20 cellular contexts compared by ENCODE assay signal in genomic region chrX:703466-704210, GRCh38.
"Had no signal": no experiment of that assay in that cellular context is flagged by ENCODE, and none has a peak within 500 bp of the region (broad histone marks: within the 10 kb centered on the region; RNA-seq: fewer than 3 reads in every experiment).

No MANE protein-coding gene starts in this region.

- DNase-seq: activated CD4-positive, alpha-beta T cell treated with anti-CD3 and anti-CD28 coated beads, Interleukin-2, amount 50 U/mL, for 48 hours; activated CD8-positive, alpha-beta memory T cell treated with anti-CD3 and anti-CD28 coated beads, Interleukin-2, amount 10 ng/mL, durations not matched to agents 7 days and 5 days; activated gamma-delta T cell treated with Interleukin-2 at 50 U/mL for 16 hours; activated naive CD8-positive, alpha-beta T cell treated with anti-CD3 and anti-CD28 coated beads for 36 hours; activated T-cell treated with anti-CD3 and anti-CD28 coated beads, Interleukin-2, amount 50 U/mL, for 72 hours; anterior cingulate cortex; dorsolateral prefrontal cortex; heart left ventricle; left lung; nucleus accumbens; stimulated activated CD4-positive, alpha-beta T cell treated with anti-CD3 and anti-CD28 coated beads, Interleukin-2, amount 100 ng/mL, for 48 hours; stimulated activated CD8-positive, alpha-beta memory T cell treated with anti-CD3 and anti-CD28 coated beads, Interleukin-4, amount 100 ng/mL, for 48 hours; testis had no signal

- H3K9me3 ChIP-seq: testis had no signal

- H3K36me3 ChIP-seq: heart left ventricle, left lung, vagina had no signal

- H3K27ac ChIP-seq: dorsolateral prefrontal cortex, heart left ventricle, left lung, testis, vagina had no signal

- H3K27me3 ChIP-seq: heart left ventricle, left lung, testis, vagina had no signal

- H3K4me3 ChIP-seq: dorsolateral prefrontal cortex, heart left ventricle, left lung, testis, vagina had no signal

- ATAC-seq: activated CD4-positive, CD25-positive, alpha-beta regulatory T cell treated with anti-CD3 and anti-CD28 coated beads, Interleukin-2, amount 50 U/mL, for 24 hours; activated CD8-positive, alpha-beta memory T cell treated with anti-CD3 and anti-CD28 coated beads, Interleukin-2, amount 10 ng/mL, durations not matched to agents 7 days and 5 days; activated T-cell treated with anti-CD3 and anti-CD28 coated beads, Interleukin-2, amount 50 U/mL, for 72 hours; heart left ventricle; left lung; natural killer cell treated with Interleukin-12 subunit alpha and Interleukin-12 subunit beta and Interleukin-15 and Interleukin-18, amount 100 ng/mL, for 72 hours; sciatic nerve had no signal

- H3K4me1 ChIP-seq: heart left ventricle, left lung, testis, vagina had no signal

- FAIRE-seq: frontal cortex, keratinocyte, TTC549 had no signal
